1 cellular context compared by ENCODE assay signal in genomic region chr17:1315891-1316403, GRCh38.
TF ChIP-seq lines count a peak whose summit lies in the region.

No MANE protein-coding gene starts in this region.

TF ChIP-seq in HepG2, 621 proteins besides CTCF, POLR2A, EP300 and RAD21:
- no peak for TF ChIP-seq TSC22D2 (CRISPR knock-in tag; IDR thresholded peaks at IDR 0.05; ENCODE audit: borderline replicate concordance)
- no peak for TF ChIP-seq ZNF33B (CRISPR knock-in tag; IDR thresholded peaks at IDR 0.05)
- TF ChIP-seq ZNF33A (CRISPR knock-in tag; IDR thresholded peaks at IDR 0.05; ENCODE audit: borderline replicate concordance), result no peak
- no peak for TF ChIP-seq THAP11 (CRISPR knock-in tag; IDR thresholded peaks at IDR 0.05)
- no peak for TF ChIP-seq ZNF230 (CRISPR knock-in tag; IDR thresholded peaks at IDR 0.05)
- TF ChIP-seq KLF13 (CRISPR knock-in tag; IDR thresholded peaks at IDR 0.05), result no peak
- no peak for TF ChIP-seq PPARG (CRISPR knock-in tag; conservative IDR thresholded peaks at IDR 0.05)
- TF ChIP-seq CAMTA2 (CRISPR knock-in tag; IDR thresholded peaks at IDR 0.05; ENCODE audit: borderline replicate concordance), result no peak
- TF ChIP-seq HOXA7 (CRISPR knock-in tag; IDR thresholded peaks at IDR 0.05), result no peak
- no peak for TF ChIP-seq ZNF574 (CRISPR knock-in tag; IDR thresholded peaks at IDR 0.05)
- TF ChIP-seq ATM (IDR thresholded peaks at IDR 0.05; ENCODE audit: borderline replicate concordance), result no peak
